ENCODE assay signal across 8 cellular contexts in genomic region chr3:50237754-50238548, GRCh38. TPM values are rescaled to one million over a fixed set of nuclear protein-coding genes. Genes with fewer than 3 reads are reported as not detected.
DNase-seq lines count a peak whose midpoint lies in the region; ATAC-seq, FAIRE-seq and TF ChIP-seq lines count a peak whose summit lies in the region.

No MANE protein-coding gene starts in this region.

- H3K27me3 ChIP-seq in adrenal gland (no peaks in the 10 kb centered on the region), right atrium auricular region (no peaks in the 10 kb centered on the region), rectal smooth muscle tissue (ENCODE audit: control insufficient read depth, insufficient read depth, low read length) (no peaks in the 10 kb centered on the region), uterus (no peaks in the 10 kb centered on the region)

- H3K9ac ChIP-seq in rectal smooth muscle tissue (ENCODE audit: low read length): peak overlapping the region; percentile 71

- TF ChIP-seq CTCF in adrenal gland (IDR thresholded peaks at IDR 0.05) (peak in 1 of 6 experiments; percentile 6), right atrium auricular region (IDR thresholded peaks at IDR 0.05) (no peak), uterus (IDR thresholded peaks at IDR 0.05) (no peak)

- H3K27ac ChIP-seq in adrenal gland: peak overlapping the region; percentile 80 to 96 (median 86)
- H3K27ac ChIP-seq in right atrium auricular region: peak overlapping the region; percentile 94 to 95
- peak overlapping the region; percentile 86 for H3K27ac ChIP-seq in rectal smooth muscle tissue (ENCODE audit: low read depth, low read length)
- peak overlapping the region; percentile 91 to 99 for H3K27ac ChIP-seq in uterus

- ATAC-seq in T-cell (replicated peaks in 1 of 4): peak; percentile 52 to 59 (median 58)

- H3K9me3 Mint-ChIP-seq in T-cell: no peaks in the 10 kb centered on the region

- no peaks in the 10 kb centered on the region for H3K27me3 Mint-ChIP-seq in T-cell

- TF ChIP-seq POLR2A in adrenal gland (IDR thresholded peaks at IDR 0.05): peak in 1 of 2 donors; percentile 92
- peak; percentile 59 to 68 for TF ChIP-seq POLR2A in uterus (IDR thresholded peaks at IDR 0.05)

- intact Hi-C loops in adrenal gland (cut with DNase I): no loop called here
- intact Hi-C loops in uterus (cut with DNase I; ENCODE audit: low total_unique reads): no loop called here

- no peaks in the 10 kb centered on the region for H3K9me3 ChIP-seq in adrenal gland (replicated peaks in 1 of 3)
- H3K9me3 ChIP-seq in right atrium auricular region: no peaks in the 10 kb centered on the region
- H3K9me3 ChIP-seq in uterus: no peaks in the 10 kb centered on the region

- H3K36me3 ChIP-seq in adrenal gland (replicated peaks in 1 of 2) (no peaks in the 10 kb centered on the region), right atrium auricular region (peaks cover 13% of the 10 kb centered on the region), rectal smooth muscle tissue (ENCODE audit: control insufficient read depth, insufficient read depth, low read length) (no peaks in the 10 kb centered on the region), uterus (no peaks in the 10 kb centered on the region)

- DNase-seq in AG20443 (ENCODE audit: low spot score) (peak; percentile 84), GM19239 (ENCODE audit: insufficient read length, low spot score) (peak; percentile 86), KBM-7 (peak; percentile 90), T-cell (peak; percentile 74 to 92 (median 86)), adrenal gland (peak; percentile 75 to 94 (median 89)), right atrium auricular region (ENCODE audit: low spot score) (peak; percentile 92), uterus (peak; percentile 78 to 79)

- peak overlapping the region; percentile 95 to 98 (median 97) for H3K4me3 Mint-ChIP-seq in T-cell

- in situ Hi-C loops in KBM-7 (cut with MboI; ENCODE audit: low pct_unique_long_range_greater_than_20kb, low sequenced_read_pairs): no loop called here

- peak; percentile 99 for FAIRE-seq in GM19239 (lab: Jason Lieb, UNC)

- H3K36me3 Mint-ChIP-seq in T-cell: peaks cover 10% of the 10 kb centered on the region

- H3K4me1 Mint-ChIP-seq in T-cell: peaks cover 55 to 67% (median 59%) of the 10 kb centered on the region in 3 donors

- POLR2A ChIA-PET in T-cell (lab: Charles Lee): interaction anchor here in 1 of 2 donors (1.0 kb wide), 1 partner anchor 9 kb away, joined by 3 read pairs; no protein-coding TSS in a partner anchor

- WGBS in adrenal gland, 4 donors: 1 to 4% (median 1%) methylated on average over 5 to 31 of the region's 31 CpGs; no CpG with 5 or more reads in 1 of the 4 donors

- peaks cover 26 to 51% of the 10 kb centered on the region in 2 donors for H3K4me1 ChIP-seq in adrenal gland (replicated peaks in 1 of 2)
- H3K4me1 ChIP-seq in right atrium auricular region: peaks cover 0 to 72% of the 10 kb centered on the region in 2 donors
- H3K4me1 ChIP-seq in rectal smooth muscle tissue (ENCODE audit: control insufficient read depth, insufficient read depth, low read length): peaks cover 24% of the 10 kb centered on the region
- peaks cover 6 to 29% of the 10 kb centered on the region in 2 donors for H3K4me1 ChIP-seq in uterus

- H3K27ac Mint-ChIP-seq in T-cell: peak overlapping the region; percentile 95 to 96

- H3K4me3 ChIP-seq in adrenal gland (peak overlapping the region; percentile 16 to 84 (median 68)), right atrium auricular region (peak overlapping the region; percentile 82 to 92), rectal smooth muscle tissue (ENCODE audit: low read length) (peak overlapping the region; percentile 96), uterus (peak overlapping the region; percentile 72 to 91)

- CTCF ChIA-PET in T-cell (lab: Charles Lee): interaction anchor here in 1 of 2 donors (2.0 kb wide), 1 partner anchor 9 kb away, joined by 15 read pairs; no protein-coding TSS in a partner anchor

RNA-seq across cellular contexts. Expression of gene GNAI2, which starts 1.9 kb away (rescaled TPM):
- 100 to 1,000 TPM; 257 to 313 (median 287) TPM for total RNA-seq in T-cell
- total RNA-seq in adrenal gland: 100 to 1,000 TPM; 109 to 275 (median 206) TPM
- 100 to 1,000 TPM; 133 to 163 (median 157) TPM for polyA plus RNA-seq in adrenal gland
- total RNA-seq in right atrium auricular region: 100 to 1,000 TPM in 1 of 2 donors, 10 to 100 TPM in 1; 72.1 to 127 TPM
- total RNA-seq in uterus: 100 to 1,000 TPM; 123 to 325 (median 173) TPM

RNA-seq across cellular contexts. Expression of gene SEMA3B, which starts 31.0 kb away (rescaled TPM):
- total RNA-seq in T-cell (1 to 10 TPM in 3 of 5 donors, under 1 TPM in 2; 0.33 to 2.5 (median 1.5) TPM), adrenal gland (100 to 1,000 TPM in 7 of 8 donors, 10 to 100 TPM in 1; 81.7 to 468 (median 224) TPM), right atrium auricular region (10 to 100 TPM; 15.4 to 20.0 TPM), uterus (100 to 1,000 TPM in 1 of 4 donors, 10 to 100 TPM in 3; 24.1 to 113 (median 77.2) TPM)
- polyA plus RNA-seq in adrenal gland: 100 to 1,000 TPM; 159 to 496 (median 451) TPM

RNA-seq across cellular contexts. Expression of gene SLC38A3, which starts 32.9 kb away (rescaled TPM):
- total RNA-seq in T-cell: under 1 TPM in 4 of 5 donors, not detected in 1; 0.29 to 0.98 (median 0.44) TPM
- 10 to 100 TPM in 1 of 8 donors, under 1 TPM in 5, not detected in 2; 0.07 to 48.8 (median 0.43) TPM for total RNA-seq in adrenal gland
- polyA plus RNA-seq in adrenal gland: under 1 TPM; 0.05 to 0.30 (median 0.08) TPM
- total RNA-seq in right atrium auricular region: 1 to 10 TPM; 2.4 to 7.9 TPM
- total RNA-seq in uterus: 1 to 10 TPM in 1 of 4 donors, under 1 TPM in 1, not detected in 2; 0.69 to 4.1 TPM

RNA-seq across cellular contexts. Expression of gene LSMEM2, which starts 40.9 kb away (rescaled TPM):
- not detected for total RNA-seq in T-cell
- under 1 TPM in 3 of 8 donors, not detected in 5; 0.36 to 0.76 (median 0.60) TPM for total RNA-seq in adrenal gland
- under 1 TPM; 0.09 to 0.64 (median 0.47) TPM for polyA plus RNA-seq in adrenal gland
- 10 to 100 TPM in 1 of 2 donors, 1 to 10 TPM in 1; 9.0 to 10.6 TPM for total RNA-seq in right atrium auricular region
- 1 to 10 TPM in 1 of 4 donors, under 1 TPM in 1, not detected in 2; 0.90 to 1.5 TPM for total RNA-seq in uterus

RNA-seq across cellular contexts. Expression of gene GNAT1, which starts 46.5 kb away (rescaled TPM):
- total RNA-seq in T-cell (under 1 TPM in 1 of 5 donors, not detected in 4; 0.28 TPM), adrenal gland (not detected), right atrium auricular region (not detected), uterus (not detected)
- not detected for polyA plus RNA-seq in adrenal gland

Comparison
In these comparisons a context has a peak if more than half of its experiments do, and no peak if none do; other contexts are left out.
1. Peak in every context shown above with its lines: DNase-seq, ATAC-seq, H3K4me3 ChIP-seq and H3K27ac ChIP-seq.
2. RNA of gene SEMA3B, which starts 31.0 kb away (total RNA-seq): 81.7 to 468 TPM in adrenal gland, 24.1 to 113 TPM in uterus and 15.4 to 20.0 TPM in right atrium auricular region; 0.33 to 2.5 TPM in T-cell; every median in the first group is over 4 times any median in the second.